Comparison of ENCODE assay signal across 1 cellular context in genomic region chr4:106368678-106369077, GRCh38.
TF ChIP-seq lines count a peak whose summit lies in the region.

GIMD1 (minus strand) TSS chr4:106368778; CDS start chr4:106367435, 1,343 bp downstream.

TF ChIP-seq in A549, 52 proteins besides CTCF, POLR2A, EP300 and RAD21 (continued from another document):
- TF ChIP-seq NPAS2 (CRISPR knock-in tag; IDR thresholded peaks at IDR 0.05; ENCODE audit: borderline replicate concordance) (no peak), ATOH8 (CRISPR knock-in tag; IDR thresholded peaks at IDR 0.05; ENCODE audit: low read depth) (no peak)
